Comparison of ENCODE assay signal across 9 cellular contexts in the genomic region with DNA sequence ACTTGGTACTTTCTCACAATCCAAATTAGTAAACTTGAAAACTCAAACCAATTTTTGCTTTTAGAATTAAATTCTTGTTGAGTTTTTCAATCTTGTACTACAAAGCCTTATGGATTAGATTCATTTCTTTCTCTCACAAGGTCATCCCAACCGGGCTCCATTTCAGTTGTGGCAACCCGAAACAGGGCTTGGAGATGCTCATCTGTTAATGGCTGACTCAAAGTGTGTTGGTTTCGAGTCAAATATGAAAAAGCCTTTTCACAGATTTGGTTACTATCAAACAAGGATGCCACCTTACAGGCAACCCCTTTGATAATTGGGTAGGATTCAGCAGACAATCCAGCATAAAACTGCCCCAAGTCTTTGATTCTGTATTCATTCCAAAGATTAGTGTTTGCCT. TPM values are rescaled to one million over a fixed set of nuclear protein-coding genes. Genes with fewer than 3 reads are reported as not detected.
A peak's percentile ranks its signal among the peaks of the same experiment; 100 is the strongest.
DNase-seq lines count a peak whose midpoint lies in the region; ATAC-seq and TF ChIP-seq lines count a peak whose summit lies in the region.
"Had no signal": no experiment of that assay in that cellular context is flagged by ENCODE, and none has a peak within 500 bp of the region (broad histone marks: within the 10 kb centered on the region; RNA-seq: fewer than 3 reads in every experiment).

No MANE protein-coding gene starts in this region.

- no peak overlapping the region for H3K27ac Mint-ChIP-seq in CD4-positive, CD25-positive, alpha-beta regulatory T cell

- in situ Hi-C loops in gastrocnemius medialis (cut with MboI; ENCODE audit: low sequenced_read_pairs in 4 of 4): no loop called here

- peaks cover 0 to 2% (median 0%) of the 10 kb centered on the region in 7 donors for H3K9me3 Mint-ChIP-seq in CD4-positive, CD25-positive, alpha-beta regulatory T cell

- no peak overlapping the region for H3K4me3 Mint-ChIP-seq in CD4-positive, CD25-positive, alpha-beta regulatory T cell

- H3K4me1 Mint-ChIP-seq in CD4-positive, CD25-positive, alpha-beta regulatory T cell: peaks cover 14 to 51% (median 31%) of the 10 kb centered on the region in 4 donors

- no peak for TF ChIP-seq CTCF in epithelial cell of esophagus (IDR thresholded peaks at IDR 0.05; ENCODE audit: insufficient read depth, low read depth, low read length, missing control alignments)
- TF ChIP-seq CTCF in gastrocnemius medialis (IDR thresholded peaks at IDR 0.05 in 4 of 5, conservative IDR thresholded peaks at IDR 0.05 in 1 of 5): no peak
- no peak for TF ChIP-seq CTCF in ovary (IDR thresholded peaks at IDR 0.05)

- no peaks in the 10 kb centered on the region for H3K9me3 ChIP-seq in CD4-positive, CD25-positive, alpha-beta regulatory T cell (ENCODE audit: control insufficient read depth in 2 of 2, low read length in 2 of 2)
- H3K9me3 ChIP-seq in HUES64 (ENCODE audit: insufficient read depth, low read depth, low read length) (no peaks in the 10 kb centered on the region), gastrocnemius medialis (no peaks in the 10 kb centered on the region), ovary (no peaks in the 10 kb centered on the region)

- WGBS in HUES64: 74% methylated on average over 3 of the region's 3 CpGs
- WGBS in ovary, 3 donors: 74 to 82% (median 79%) methylated on average over 3 of the region's 3 CpGs

- no peaks in the 10 kb centered on the region for H3K27me3 Mint-ChIP-seq in CD4-positive, CD25-positive, alpha-beta regulatory T cell

- peaks cover 10% of the 10 kb centered on the region for H3K36me3 Mint-ChIP-seq in CD4-positive, CD25-positive, alpha-beta regulatory T cell

- peak overlapping the region; percentile 87; the same call in 1 of the 2 replicates for H3K9ac ChIP-seq in HUES64 (ENCODE audit: low read depth, low read length)

- DNase-seq in CD4-positive, CD25-positive, alpha-beta regulatory T cell: peak in 1 of 3 donors; percentile 34
- DNase-seq in epithelial cell of esophagus (ENCODE audit: low read depth): no peak
- DNase-seq in gastrocnemius medialis: no peak
- no peak for DNase-seq in retina
- DNase-seq in ovary: no peak
- no peak for DNase-seq in SIG-M5 treated with dmso at 0.1 percent for 504 hours (lab: John Stamatoyannopoulos, UW; ENCODE audit: unreplicated experiment)
- DNase-seq: NCI-H2227 treated with DMSO at 0.1 percent for 48 hours had no signal

- TF ChIP-seq POLR2A in gastrocnemius medialis (IDR thresholded peaks at IDR 0.05): no peak
- TF ChIP-seq POLR2A in ovary (IDR thresholded peaks at IDR 0.05): no peak

- ATAC-seq in CD4-positive, CD25-positive, alpha-beta regulatory T cell (ENCODE audit: low read depth in 2 of 2): no peak
- ATAC-seq in gastrocnemius medialis (no peak), HG03097 (IDR thresholded peaks at IDR 0.05; ENCODE audit: low FRiP score, unreplicated experiment) (no peak)

- H3K27me3 ChIP-seq in CD4-positive, CD25-positive, alpha-beta regulatory T cell (ENCODE audit: control insufficient read depth, insufficient read depth, low read length): no peaks in the 10 kb centered on the region
- no peaks in the 10 kb centered on the region for H3K27me3 ChIP-seq in HUES64 (ENCODE audit: insufficient read depth, low read length)
- H3K27me3 ChIP-seq in gastrocnemius medialis: no peaks in the 10 kb centered on the region
- no peaks in the 10 kb centered on the region for H3K27me3 ChIP-seq in ovary

- H3K4me3 ChIP-seq in CD4-positive, CD25-positive, alpha-beta regulatory T cell (ENCODE audit: low read depth, low read length): peak overlapping the region; percentile 95
- H3K4me3 ChIP-seq in HUES64 (ENCODE audit: low read length): peak overlapping the region; percentile 70
- peak overlapping the region; percentile 92 for H3K4me3 ChIP-seq in epithelial cell of esophagus (ENCODE audit: low read length)
- peak overlapping the region; percentile 70 to 86 (median 80) for H3K4me3 ChIP-seq in gastrocnemius medialis
- no peak overlapping the region for H3K4me3 ChIP-seq in ovary

- H3K36me3 ChIP-seq in CD4-positive, CD25-positive, alpha-beta regulatory T cell (ENCODE audit: control insufficient read depth, insufficient read depth, low read length): peaks cover 14% of the 10 kb centered on the region
- peaks cover 54% of the 10 kb centered on the region for H3K36me3 ChIP-seq in HUES64 (ENCODE audit: insufficient read depth, low read length)
- peaks cover 0 to 32% of the 10 kb centered on the region in 2 donors for H3K36me3 ChIP-seq in gastrocnemius medialis
- no peaks in the 10 kb centered on the region for H3K36me3 ChIP-seq in ovary

- peak overlapping the region; percentile 99 for H3K27ac ChIP-seq in CD4-positive, CD25-positive, alpha-beta regulatory T cell (ENCODE audit: insufficient read depth, low read length, poor library complexity, severe bottlenecking)
- H3K27ac ChIP-seq in HUES64 (ENCODE audit: low read depth, low read length) (no peak overlapping the region), gastrocnemius medialis (peak overlapping the region; percentile 92 to 97 (median 96)), ovary (peak overlapping the region in 1 of 2 donors; percentile 98)

- intact Hi-C loops in gastrocnemius medialis (cut with DNase I; ENCODE audit: low total_unique reads): loop anchor here (10.0 kb wide), 2 partner anchors 1144 to 1174 kb away; partner anchors contain the start of genes ACAA1, MYD88 and OXSR1
- intact Hi-C loops in ovary (cut with DNase I): loop anchor here in 2 of 4 donors (10.0 kb wide), 2 partner anchors 224 to 1174 kb away; partner anchors contain the start of gene OXSR1 (in 1 of the 2)

- peaks cover 58% of the 10 kb centered on the region for H3K4me1 ChIP-seq in CD4-positive, CD25-positive, alpha-beta regulatory T cell (ENCODE audit: control insufficient read depth, insufficient read depth, low read length, poor library complexity, severe bottlenecking)
- peaks cover 31% of the 10 kb centered on the region for H3K4me1 ChIP-seq in HUES64 (ENCODE audit: insufficient read depth, low read length)
- H3K4me1 ChIP-seq in gastrocnemius medialis: peaks cover 59 to 62% of the 10 kb centered on the region in 2 donors
- H3K4me1 ChIP-seq in ovary (ENCODE audit: insufficient read depth): peaks cover 5% of the 10 kb centered on the region

- no peak for TF ChIP-seq EP300 in ovary (IDR thresholded peaks at IDR 0.05)

RNA-seq across cellular contexts. Expression of gene EPM2AIP1, which starts 1.8 kb away (rescaled TPM):
- total RNA-seq in CD4-positive, CD25-positive, alpha-beta regulatory T cell: 34.0 TPM
- polyA plus RNA-seq in CD4-positive, CD25-positive, alpha-beta regulatory T cell: 10 to 100 TPM in 1 of 4 donors, 1 to 10 TPM in 3; 3.5 to 10.7 (median 6.9) TPM
- 7.5 TPM for polyA plus RNA-seq in HUES64 (2013, experiment 1 of 2)
- 6.9 TPM for polyA plus RNA-seq in HUES64 (2013, experiment 2 of 2)
- total RNA-seq in gastrocnemius medialis (10 to 100 TPM in 1 of 4 donors, 1 to 10 TPM in 3; 5.3 to 10.1 (median 8.6) TPM), ovary (10 to 100 TPM; 25.0 to 40.0 (median 33.1) TPM)
- 10 to 100 TPM; 10.2 to 15.9 TPM for polyA plus RNA-seq in ovary

RNA-seq across cellular contexts. Expression of gene MLH1, which starts 2.2 kb away (rescaled TPM):
- 34.5 TPM for total RNA-seq in CD4-positive, CD25-positive, alpha-beta regulatory T cell
- polyA plus RNA-seq in CD4-positive, CD25-positive, alpha-beta regulatory T cell: 10 to 100 TPM; 18.8 to 23.0 (median 22.0) TPM
- 51.6 TPM for polyA plus RNA-seq in HUES64 (2013, experiment 1 of 2)
- 53.3 TPM for polyA plus RNA-seq in HUES64 (2013, experiment 2 of 2)
- total RNA-seq in gastrocnemius medialis: 10 to 100 TPM; 25.2 to 52.5 (median 36.4) TPM
- total RNA-seq in ovary: 10 to 100 TPM; 16.8 to 31.0 (median 21.4) TPM
- 10 to 100 TPM; 14.1 to 44.3 TPM for polyA plus RNA-seq in ovary

RNA-seq across cellular contexts. Expression of gene TRANK1, which starts 46.3 kb away (rescaled TPM):
- total RNA-seq in CD4-positive, CD25-positive, alpha-beta regulatory T cell: 139 TPM
- polyA plus RNA-seq in CD4-positive, CD25-positive, alpha-beta regulatory T cell: 10 to 100 TPM; 24.6 to 35.2 (median 27.1) TPM
- 2.8 TPM for polyA plus RNA-seq in HUES64 (2013, experiment 1 of 2)
- 5.7 TPM for polyA plus RNA-seq in HUES64 (2013, experiment 2 of 2)
- total RNA-seq in gastrocnemius medialis (1 to 10 TPM; 2.1 to 4.6 (median 2.4) TPM), ovary (10 to 100 TPM; 10.7 to 42.4 (median 27.4) TPM)
- polyA plus RNA-seq in ovary: 10 to 100 TPM; 11.4 to 24.6 TPM
